8 cellular contexts compared by ENCODE assay signal in the genomic region with DNA sequence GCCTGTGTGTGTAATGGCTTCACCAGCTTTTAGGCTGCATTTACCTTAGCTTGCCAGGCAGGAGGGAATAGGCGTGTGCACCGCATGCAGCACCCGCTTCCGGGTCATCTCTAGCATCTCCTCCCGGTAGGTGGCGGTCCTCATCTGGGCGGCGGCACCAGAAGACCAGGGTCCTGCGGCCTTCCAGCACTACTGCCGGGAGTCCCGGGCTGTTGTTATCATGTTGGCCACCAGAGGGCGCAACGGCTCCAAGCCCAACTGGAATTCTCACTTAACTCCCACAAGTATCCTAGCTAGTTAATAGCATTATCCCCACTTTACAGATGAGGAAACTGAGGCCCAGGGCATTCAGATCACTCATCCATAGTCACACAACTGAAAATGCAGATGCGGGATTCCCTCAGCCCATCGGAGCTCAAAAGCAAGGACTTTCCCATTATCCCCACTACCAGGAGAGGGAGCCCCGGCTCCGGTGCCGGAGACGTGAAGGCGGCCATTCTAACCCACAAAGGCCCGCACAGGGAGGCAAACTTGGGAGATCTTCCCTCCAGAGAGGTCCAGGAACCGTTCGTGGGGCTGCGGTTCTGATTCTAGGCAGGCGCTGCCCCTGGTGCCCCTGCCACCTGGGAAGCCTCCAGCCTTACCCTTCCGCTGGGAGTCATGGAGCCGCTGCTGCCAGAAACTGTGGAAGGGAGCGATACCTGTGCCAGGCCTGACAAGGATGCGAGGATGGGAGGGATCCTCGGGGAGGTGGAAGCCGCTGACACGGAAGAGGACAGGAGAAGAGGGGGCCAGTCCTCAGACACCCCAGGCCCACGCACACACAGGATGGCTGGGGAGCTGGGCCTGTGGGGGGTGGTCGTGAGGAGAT. TPM values are rescaled to one million over a fixed set of nuclear protein-coding genes. Genes with fewer than 3 reads are reported as not detected.
A peak's percentile ranks its signal among the peaks of the same experiment; 100 is the strongest.
DNase-seq lines count a peak whose midpoint lies in the region; ATAC-seq and TF ChIP-seq lines count a peak whose summit lies in the region.

No MANE protein-coding gene starts in this region.

- H3K79me2 ChIP-seq in OCI-LY7 (ENCODE audit: insufficient read depth, low read depth, low read length), result no peaks in the 10 kb centered on the region

- no peaks in the 10 kb centered on the region for H3K4me1 Mint-ChIP-seq in nephron
- peaks cover 14% of the 10 kb centered on the region for H3K4me1 Mint-ChIP-seq in stimulated activated naive CD8-positive, alpha-beta T cell treated with anti-CD3 and anti-CD28 coated beads, Interleukin-15, amount 100 ng/mL, for 72 hours

- no peaks in the 10 kb centered on the region for H3K4me1 ChIP-seq in BE2C
- peaks cover 4% of the 10 kb centered on the region for H3K4me1 ChIP-seq in OCI-LY7 (ENCODE audit: insufficient read depth, low read length, poor library complexity, severe bottlenecking)
- no peaks in the 10 kb centered on the region for H3K4me1 ChIP-seq in esophagus squamous epithelium

- DNase-seq in BE2C (peak; percentile 82), HS-5 (ENCODE audit: low read depth) (peak; percentile 14), OCI-LY7 (ENCODE audit: low spot score) (peak; percentile 88), activated T-cell treated with anti-CD3 and anti-CD28 coated beads for 24 hours (ENCODE audit: low read depth) (peak; percentile 58), esophagus squamous epithelium (lab: John Stamatoyannopoulos, UW) (no peak)
- DNase-seq in stimulated activated naive CD8-positive, alpha-beta T cell treated with anti-CD3 and anti-CD28 coated beads, Interleukin-15, amount 100 ng/mL, for 72 hours, result peak; percentile 74 to 81

- H4K20me1 ChIP-seq in OCI-LY7 (ENCODE audit: insufficient read depth, low read length), result no peaks in the 10 kb centered on the region

- H3K27ac ChIP-seq in OCI-LY7 (ENCODE audit: low read depth, low read length, poor library complexity, severe bottlenecking) (no peak overlapping the region), esophagus squamous epithelium (no peak overlapping the region)

- no peak overlapping the region for H3K4me3 Mint-ChIP-seq in nephron
- no peak overlapping the region for H3K4me3 Mint-ChIP-seq in stimulated activated naive CD8-positive, alpha-beta T cell treated with anti-CD3 and anti-CD28 coated beads, Interleukin-15, amount 100 ng/mL, for 72 hours

- H3K36me3 Mint-ChIP-seq in nephron (ENCODE audit: low read depth), result no peaks in the 10 kb centered on the region

- no TSS peak for BruUV-seq in OCI-LY7 (replicated peaks; lab: Mats Ljungman, UMichigan)

- H3K4me3 ChIP-seq in BE2C (ENCODE audit: low read depth, low read length) (no peak overlapping the region), OCI-LY7 (ENCODE audit: low read depth, low read length, poor library complexity, severe bottlenecking) (no peak overlapping the region), esophagus squamous epithelium (no peak overlapping the region)

- no peaks in the 10 kb centered on the region for H3K27me3 ChIP-seq in BE2C
- H3K27me3 ChIP-seq in esophagus squamous epithelium, result peaks cover 0 to 11% (median 0%) of the 10 kb centered on the region in 4 donors

- no peak for TF ChIP-seq POLR2A in esophagus squamous epithelium (IDR thresholded peaks at IDR 0.05)

- ATAC-seq in GM19351 (IDR thresholded peaks at IDR 0.05; ENCODE audit: unreplicated experiment), result peak; percentile 93
- ATAC-seq in stimulated activated naive CD8-positive, alpha-beta T cell treated with anti-CD3 and anti-CD28 coated beads, Interleukin-15, amount 100 ng/mL, for 72 hours, result peak; percentile 92

- intact Hi-C loops in OCI-LY7 (cut with micrococcal nuclease; ENCODE audit: unreplicated experiment), result loop anchor here (1.0 to 10.0 kb wide), 3 partner anchors 101 to 418 kb away; no protein-coding TSS in a partner anchor
- intact Hi-C loops in esophagus squamous epithelium (cut with DNase I), result loop anchor here (5.0 to 10.0 kb wide), 2 partner anchors 102 to 300 kb away; no protein-coding TSS in a partner anchor

- no peak overlapping the region for H3K4me2 ChIP-seq in OCI-LY7 (ENCODE audit: low read length)

- H3K27me3 Mint-ChIP-seq in nephron (ENCODE audit: low read depth), result peaks cover 32% of the 10 kb centered on the region
- peaks cover 15% of the 10 kb centered on the region for H3K27me3 Mint-ChIP-seq in stimulated activated naive CD8-positive, alpha-beta T cell treated with anti-CD3 and anti-CD28 coated beads, Interleukin-15, amount 100 ng/mL, for 72 hours

- no peak overlapping the region for H3K27ac Mint-ChIP-seq in nephron
- peak overlapping the region; percentile 76 to 87 for H3K27ac Mint-ChIP-seq in stimulated activated naive CD8-positive, alpha-beta T cell treated with anti-CD3 and anti-CD28 coated beads, Interleukin-15, amount 100 ng/mL, for 72 hours

- no peaks in the 10 kb centered on the region for H3K9me3 Mint-ChIP-seq in nephron
- H3K9me3 Mint-ChIP-seq in stimulated activated naive CD8-positive, alpha-beta T cell treated with anti-CD3 and anti-CD28 coated beads, Interleukin-15, amount 100 ng/mL, for 72 hours, result no peaks in the 10 kb centered on the region

- CTCF ChIA-PET in OCI-LY7 (lab: Charles Lee; ENCODE audit: unreplicated experiment), result interaction anchor here (1.1 to 1.3 kb wide), 2 partner anchors 76 to 239 kb away, joined by 3 to 4 read pairs; no protein-coding TSS in a partner anchor

- H3K36me3 ChIP-seq in BE2C, result no peaks in the 10 kb centered on the region
- no peaks in the 10 kb centered on the region for H3K36me3 ChIP-seq in OCI-LY7 (ENCODE audit: insufficient read depth, low read length)
- H3K36me3 ChIP-seq in esophagus squamous epithelium, result no peaks in the 10 kb centered on the region

- 50 to 68% methylated on average over 10 to 11 of the region's 34 CpGs for WGBS in esophagus squamous epithelium, 2 donors

- POLR2A ChIA-PET in OCI-LY7 (lab: Charles Lee), result interaction anchor here (0.8 kb wide), 1 partner anchor 269 kb away, joined by 3 read pairs; no protein-coding TSS in a partner anchor

- TF ChIP-seq CTCF in BE2C (IDR thresholded peaks at IDR 0.05; ENCODE audit: low read depth, low read length), result peak; percentile 84
- peak; percentile 99 for TF ChIP-seq CTCF in OCI-LY7 (conservative IDR thresholded peaks at IDR 0.05; ENCODE audit: low read length)
- TF ChIP-seq CTCF in esophagus squamous epithelium (IDR thresholded peaks at IDR 0.05), result peak; percentile 84 to 97 (median 90)
- peak; percentile 84 to 89 (median 87) for TF ChIP-seq CTCF in nephron (IDR thresholded peaks at IDR 0.05; ENCODE audit: unreplicated experiment in 3 of 3)

- peak overlapping the region; percentile 93 for H2AFZ ChIP-seq in OCI-LY7 (ENCODE audit: low read length)

- no peaks in the 10 kb centered on the region for H3K9me3 ChIP-seq in BE2C
- H3K9me3 ChIP-seq in OCI-LY7 (ENCODE audit: low read length), result no peaks in the 10 kb centered on the region
- H3K9me3 ChIP-seq in esophagus squamous epithelium, result no peaks in the 10 kb centered on the region

- no peaks in the 10 kb centered on the region for H3K9me2 ChIP-seq in OCI-LY7 (ENCODE audit: insufficient read depth, low read length)

RNA-seq across cellular contexts. Expression of a gene that starts 23.9 kb away (rescaled TPM):
- 0.66 TPM for polyA plus RNA-seq in BE2C (2012; ENCODE audit: insufficient read depth, insufficient read length, low read depth)
- total RNA-seq in OCI-LY7 (2014; rRNA removed; shearing (Covaris generic)), result 0.67 and 2.2 TPM in 2 replicates
- total RNA-seq in OCI-LY7 (2022) (4.2 and 4.4 TPM in 2 replicates), esophagus squamous epithelium (10 to 100 TPM; 20.2 to 76.1 (median 23.9) TPM)

Comparison
In these comparisons a context has a peak if more than half of its experiments do, and no peak if none do; other contexts are left out.
1. H3K27ac Mint-ChIP-seq: peak in stimulated activated naive CD8-positive, alpha-beta T cell treated with anti-CD3 and anti-CD28 coated beads, Interleukin-15, amount 100 ng/mL, for 72 hours (2 of 2); none in nephron (0 of 3).
2. Peak in every context shown above with its lines, with median percentiles within 50 percentile points of each other: CTCF ChIP-seq.